8 cellular contexts compared by ENCODE assay signal in the genomic region with DNA sequence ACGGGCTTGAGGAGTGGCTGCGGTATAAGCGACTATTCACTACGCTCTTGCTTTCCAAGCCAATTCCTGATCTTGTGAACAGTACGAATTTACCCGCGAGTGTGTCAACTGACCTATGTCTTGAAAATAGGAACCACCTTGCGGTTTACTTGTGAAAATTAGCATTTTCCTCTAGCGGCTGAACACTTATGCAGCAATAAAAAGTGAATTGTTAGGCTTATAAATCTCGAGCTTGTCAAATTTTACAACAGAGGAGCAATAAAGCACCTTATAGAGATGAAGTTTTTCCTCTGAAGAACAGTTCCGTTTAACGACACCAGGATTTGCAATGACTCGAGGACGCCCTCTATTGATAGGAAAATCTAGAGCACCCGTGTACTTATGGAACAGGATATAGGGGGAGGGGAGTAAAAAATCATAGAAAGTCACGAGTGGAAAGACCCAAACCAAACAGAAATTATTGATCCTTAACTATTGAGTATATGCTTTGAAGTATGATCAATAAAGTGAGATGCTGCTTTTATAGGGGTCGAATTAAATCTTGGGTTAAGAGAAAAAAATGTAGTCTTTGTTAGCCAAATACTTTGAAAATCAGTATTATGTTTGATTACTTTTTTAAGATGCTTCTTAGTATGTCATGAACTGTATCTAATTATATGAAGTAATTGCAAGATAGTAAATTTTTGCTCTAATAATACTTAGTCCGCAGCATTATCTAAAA. TPM values are rescaled to one million over a fixed set of nuclear protein-coding genes. Genes with fewer than 3 reads are reported as not detected.
DNase-seq lines count a peak whose midpoint lies in the region; ATAC-seq and TF ChIP-seq lines count a peak whose summit lies in the region.

No MANE protein-coding gene starts in this region.

- no peaks in the 10 kb centered on the region for H3K36me3 ChIP-seq in CD4-positive, alpha-beta memory T cell (ENCODE audit: insufficient read depth, low read length)
- no peaks in the 10 kb centered on the region for H3K36me3 ChIP-seq in kidney epithelial cell (ENCODE audit: control insufficient read depth, insufficient read depth, low read length)

- CTCF ChIA-PET in CD4-positive, alpha-beta memory T cell (lab: Charles Lee; ENCODE audit: partially characterized antibody) = interaction anchor here (0.9 to 6.9 kb wide), 11 partner anchors 9 to 1591 kb away, joined by 3 to 97 read pairs (median 4); a partner anchor contains a TSS

- peak; percentile 97 for TF ChIP-seq CTCF in chondrocyte (IDR thresholded peaks at IDR 0.05)
- peak; percentile 89 for TF ChIP-seq CTCF in kidney epithelial cell (IDR thresholded peaks at IDR 0.05; ENCODE audit: insufficient read depth, low read length, poor library complexity, severe bottlenecking)

- peak overlapping the region; percentile 88 to 99 (median 94) for H3K4me3 Mint-ChIP-seq in CD4-positive, alpha-beta memory T cell
- peak overlapping the region; percentile 99 for H3K4me3 Mint-ChIP-seq in chondrocyte (ENCODE audit: unreplicated experiment)

- H3K9me3 Mint-ChIP-seq in CD4-positive, alpha-beta memory T cell = peaks cover 0 to 4% (median 0%) of the 10 kb centered on the region in 8 donors
- no peaks in the 10 kb centered on the region for H3K9me3 Mint-ChIP-seq in chondrocyte (ENCODE audit: low read depth)

- intact Hi-C loops in CD4-positive, alpha-beta memory T cell (cut with micrococcal nuclease) = loop anchor here (1.0 to 10.0 kb wide), 5 partner anchors 25 to 1964 kb away; a partner anchor contains a TSS

- no peaks in the 10 kb centered on the region for H3K9me3 ChIP-seq in CD4-positive, alpha-beta memory T cell (ENCODE audit: control insufficient read depth in 1 of 2, low read length in 2 of 2)

- H3K4me1 Mint-ChIP-seq in CD4-positive, alpha-beta memory T cell = peaks cover 40 to 83% (median 49%) of the 10 kb centered on the region in 4 donors
- peaks cover 49% of the 10 kb centered on the region for H3K4me1 Mint-ChIP-seq in chondrocyte (ENCODE audit: low read depth)

- DNase-seq in CD4-positive, alpha-beta memory T cell = peak; percentile 76 to 81 (median 79)
- DNase-seq in NCI-H2029 (lab: John Stamatoyannopoulos, UW) (peak; percentile 72), T-helper 22 cell (ENCODE audit: low read depth) (peak; percentile 30), chondrocyte (ENCODE audit: low spot score) (no peak), kidney epithelial cell (ENCODE audit: low read depth) (no peak)
- DNase-seq in stimulated activated CD4-positive, alpha-beta T cell treated with anti-CD3 and anti-CD28 coated beads, Interleukin-12 subunit alpha, Interleukin-12 subunit beta, amount 100 ng/mL, for 48 hours (ENCODE audit: low read depth in 2 of 3, low spot score in 1 of 3) = peak in 2 of 3 donors; percentile 28 to 73

- H3K27ac Mint-ChIP-seq in CD4-positive, alpha-beta memory T cell = peak overlapping the region; percentile 50 to 91 (median 86)
- H3K27ac Mint-ChIP-seq in chondrocyte (ENCODE audit: unreplicated experiment) = peak overlapping the region; percentile 98

- peaks cover 0 to 16% of the 10 kb centered on the region in 2 donors for H3K36me3 Mint-ChIP-seq in CD4-positive, alpha-beta memory T cell
- H3K36me3 Mint-ChIP-seq in chondrocyte (ENCODE audit: low read depth) = no peaks in the 10 kb centered on the region

- no peak overlapping the region for H3K27ac ChIP-seq in CD4-positive, alpha-beta memory T cell (ENCODE audit: low read depth, low read length)

- POLR2A ChIA-PET in CD4-positive, alpha-beta memory T cell (lab: Charles Lee; ENCODE audit: partially characterized antibody) = interaction anchor here (1.9 kb wide), 1 partner anchor 158 kb away, joined by 9 read pairs; a partner anchor contains a TSS

- peaks cover 55% of the 10 kb centered on the region for H3K4me1 ChIP-seq in CD4-positive, alpha-beta memory T cell (ENCODE audit: insufficient read depth, low read length)

- peak overlapping the region; percentile 43 to 52 for H3K4me3 ChIP-seq in CD4-positive, alpha-beta memory T cell (ENCODE audit: low read length in 2 of 2)
- H3K4me3 ChIP-seq in kidney epithelial cell (ENCODE audit: low read depth, low read length) = peak overlapping the region; percentile 73

- peaks cover 15% of the 10 kb centered on the region for H3K27me3 ChIP-seq in CD4-positive, alpha-beta memory T cell (ENCODE audit: insufficient read depth, low read length)
- H3K27me3 ChIP-seq in kidney epithelial cell (ENCODE audit: control insufficient read depth, insufficient read depth, low read length) = no peaks in the 10 kb centered on the region

- peak; percentile 12 for ATAC-seq in GM21619 (IDR thresholded peaks at IDR 0.05; ENCODE audit: unreplicated experiment)
- no peak for ATAC-seq in HG02678 (IDR thresholded peaks at IDR 0.05; ENCODE audit: unreplicated experiment)

- H3K27me3 Mint-ChIP-seq in CD4-positive, alpha-beta memory T cell = peaks cover 10 to 16% of the 10 kb centered on the region in 2 donors
- H3K27me3 Mint-ChIP-seq in chondrocyte (ENCODE audit: low read depth) = no peaks in the 10 kb centered on the region

RNA-seq across cellular contexts. Expression of a gene that starts 1.9 kb away (rescaled TPM):
- 10 to 100 TPM; 16.5 to 17.0 TPM for total RNA-seq in CD4-positive, alpha-beta memory T cell
- 1 to 10 TPM; 5.4 to 7.7 TPM for polyA plus RNA-seq in CD4-positive, alpha-beta memory T cell
- 21.9 to 28.5 TPM (median 27.7 TPM) in 3 replicates for total RNA-seq in chondrocyte
- total RNA-seq in kidney epithelial cell = 21.6 and 31.5 TPM in 2 replicates

Comparison
In these comparisons a context has a peak if more than half of its experiments do, and no peak if none do; other contexts are left out.
1. DNase-seq: peak in CD4-positive, alpha-beta memory T cell (5 of 5), NCI-H2029 (single experiment), T-helper 22 cell (single experiment) and stimulated activated CD4-positive, alpha-beta T cell treated with anti-CD3 and anti-CD28 coated beads, Interleukin-12 subunit alpha, Interleukin-12 subunit beta, amount 100 ng/mL, for 48 hours (2 of 3); none in chondrocyte (single experiment) and kidney epithelial cell (single experiment).